Comparison of ENCODE assay signal across 8 cellular contexts in genomic region chr20:3239026-3239866, GRCh38. TPM values are rescaled to one million over a fixed set of nuclear protein-coding genes. Genes with fewer than 3 reads are reported as not detected.
A peak's percentile ranks its signal among the peaks of the same experiment; 100 is the strongest.
DNase-seq lines count a peak whose midpoint lies in the region; ATAC-seq and TF ChIP-seq lines count a peak whose summit lies in the region.

Gene SLC4A11 (minus strand): TSS chr20:3239190. CDS start chr20:3239137, 53 bp downstream.

- H3K9me3 Mint-ChIP-seq in activated naive CD8-positive, alpha-beta T cell treated with anti-CD3 and anti-CD28 coated beads, Interleukin-2, amount 10 ng/mL, durations not matched to agents 7 days and 5 days: no peaks in the 10 kb centered on the region

- TF ChIP-seq POLR2A in heart left ventricle (IDR thresholded peaks at IDR 0.05) (no peak), prostate gland (IDR thresholded peaks at IDR 0.05) (no peak)

- H3K27ac ChIP-seq in OCI-LY3 (ENCODE audit: low read length): no peak within 1 kb of the TSS
- H3K27ac ChIP-seq in heart left ventricle: peak within 1 kb of the TSS in 4 of 12 donors; percentile 8 to 38 (median 22)
- H3K27ac ChIP-seq in prostate gland: peak within 1 kb of the TSS; percentile 20 to 46

- ATAC-seq in HG02759 (IDR thresholded peaks at IDR 0.05; ENCODE audit: unreplicated experiment) (peak; percentile 61), heart left ventricle (peak in 3 of 4 donors; percentile 64 to 78 (median 66))
- ATAC-seq in activated naive CD8-positive, alpha-beta T cell treated with anti-CD3 and anti-CD28 coated beads, Interleukin-2, amount 10 ng/mL, durations not matched to agents 7 days and 5 days (ENCODE audit: low read depth): peak; percentile 67

- no peaks in the 10 kb centered on the region for H4K20me1 ChIP-seq in OCI-LY3 (ENCODE audit: insufficient read depth, low read length)

- peaks cover 9% of the 10 kb centered on the region for H3K4me1 Mint-ChIP-seq in activated naive CD8-positive, alpha-beta T cell treated with anti-CD3 and anti-CD28 coated beads, Interleukin-2, amount 10 ng/mL, durations not matched to agents 7 days and 5 days

- peak within 1 kb of the TSS; percentile 54 for H3K9ac ChIP-seq in OCI-LY3 (ENCODE audit: low read length)

- intact Hi-C loops in heart left ventricle (cut with DNase I): no loop called here
- intact Hi-C loops in prostate gland (cut with DNase I): no loop called here

- H3K27ac Mint-ChIP-seq in activated naive CD8-positive, alpha-beta T cell treated with anti-CD3 and anti-CD28 coated beads, Interleukin-2, amount 10 ng/mL, durations not matched to agents 7 days and 5 days: peak within 1 kb of the TSS; percentile 56

- peaks cover 58% of the 10 kb centered on the region for H3K27me3 Mint-ChIP-seq in activated naive CD8-positive, alpha-beta T cell treated with anti-CD3 and anti-CD28 coated beads, Interleukin-2, amount 10 ng/mL, durations not matched to agents 7 days and 5 days

- TF ChIP-seq CTCF in OCI-LY3 (IDR thresholded peaks at IDR 0.05; ENCODE audit: low read depth, low read length): no peak
- no peak for TF ChIP-seq CTCF in heart left ventricle (IDR thresholded peaks at IDR 0.05)
- TF ChIP-seq CTCF in prostate gland (IDR thresholded peaks at IDR 0.05): no peak

- H3K79me2 ChIP-seq in OCI-LY3 (ENCODE audit: low read length): no peaks in the 10 kb centered on the region

- H2AFZ ChIP-seq in OCI-LY3 (ENCODE audit: low read depth, low read length): peak within 1 kb of the TSS; percentile 81

- H3K4me3 ChIP-seq in OCI-LY3 (ENCODE audit: low read length): peak within 1 kb of the TSS; percentile 77
- H3K4me3 ChIP-seq in heart left ventricle: peak within 1 kb of the TSS; percentile 50 to 86 (median 66)
- H3K4me3 ChIP-seq in prostate gland: peak within 1 kb of the TSS; percentile 73 to 75

- POLR2A ChIA-PET in activated naive CD8-positive, alpha-beta T cell treated with anti-CD3 and anti-CD28 coated beads, Interleukin-2, amount 10 ng/mL, durations not matched to agents 7 days and 5 days (lab: Charles Lee): interaction anchor here (0.9 to 1.8 kb wide), 8 partner anchors 9 to 170 kb away, joined by 3 to 9 read pairs (median 3); partner anchors contain the start of gene ITPA

- 1% methylated on average over 47 to 107 of the region's 107 CpGs for WGBS in heart left ventricle, 4 donors
- whole genome bisulfite sequencing in prostate gland: 1% methylated on average over 79 of the region's 107 CpGs

- H3K4me1 ChIP-seq in OCI-LY3 (ENCODE audit: low read length) (peaks cover 5% of the 10 kb centered on the region), heart left ventricle (peaks cover 0 to 29% (median 17%) of the 10 kb centered on the region in 12 donors), prostate gland (replicated peaks) (peaks cover 5% of the 10 kb centered on the region)

- H3K36me3 ChIP-seq in OCI-LY3 (replicated peaks; ENCODE audit: low read depth, low read length): no peaks in the 10 kb centered on the region
- H3K36me3 ChIP-seq in heart left ventricle: no peaks in the 10 kb centered on the region
- H3K36me3 ChIP-seq in prostate gland: no peaks in the 10 kb centered on the region

- H3K4me3 Mint-ChIP-seq in activated naive CD8-positive, alpha-beta T cell treated with anti-CD3 and anti-CD28 coated beads, Interleukin-2, amount 10 ng/mL, durations not matched to agents 7 days and 5 days: peak within 1 kb of the TSS; percentile 93

- peak within 1 kb of the TSS; percentile 82 for H3K4me2 ChIP-seq in OCI-LY3 (ENCODE audit: low read length)

- DNase-seq in ELR (ENCODE audit: low read depth) (peak; percentile 76), heart left ventricle (peak; percentile 59 to 81 (median 63)), prostate gland (ENCODE audit: low spot score) (peak; percentile 58), cortex of kidney (lab: John Stamatoyannopoulos, UW) (no peak), NCI-H2107 treated with DMSO at 0.1 percent for 48 hours (lab: John Stamatoyannopoulos, UW; ENCODE audit: unreplicated experiment) (no peak)
- DNase-seq in activated naive CD8-positive, alpha-beta T cell treated with anti-CD3 and anti-CD28 coated beads, Interleukin-2, amount 10 ng/mL, durations not matched to agents 7 days and 5 days: peak; percentile 74

- H3K9me3 ChIP-seq in OCI-LY3 (ENCODE audit: insufficient read depth, low read length): no peaks in the 10 kb centered on the region
- H3K9me3 ChIP-seq in heart left ventricle: no peaks in the 10 kb centered on the region
- no peaks in the 10 kb centered on the region for H3K9me3 ChIP-seq in prostate gland

- H3K27me3 ChIP-seq in OCI-LY3 (ENCODE audit: low read depth, low read length) (peaks cover 24% of the 10 kb centered on the region), heart left ventricle (peaks cover 5 to 54% (median 38%) of the 10 kb centered on the region in 9 donors), prostate gland (replicated peaks; ENCODE audit: insufficient read depth) (no peaks in the 10 kb centered on the region)

- peaks cover 2% of the 10 kb centered on the region for H3K36me3 Mint-ChIP-seq in activated naive CD8-positive, alpha-beta T cell treated with anti-CD3 and anti-CD28 coated beads, Interleukin-2, amount 10 ng/mL, durations not matched to agents 7 days and 5 days

RNA-seq across cellular contexts. Expression of gene SLC4A11, which starts in this region (rescaled TPM):
- 1 to 10 TPM; 1.9 to 2.4 TPM for total RNA-seq in activated naive CD8-positive, alpha-beta T cell treated with anti-CD3 and anti-CD28 coated beads, Interleukin-2, amount 10 ng/mL, durations not matched to agents 7 days and 5 days
- total RNA-seq in heart left ventricle: 1 to 10 TPM in 1 of 9 donors, under 1 TPM in 7, not detected in 1; 0.11 to 1.0 (median 0.22) TPM
- under 1 TPM; 0.08 to 0.23 TPM for polyA plus RNA-seq in heart left ventricle
- 10 to 100 TPM in 1 of 2 donors, 1 to 10 TPM in 1; 9.2 to 12.7 TPM for total RNA-seq in prostate gland

Comparison
In these comparisons a context has a peak if more than half of its experiments do, and no peak if none do; other contexts are left out.
1. DNase-seq: peak in ELR (single experiment), activated naive CD8-positive, alpha-beta T cell treated with anti-CD3 and anti-CD28 coated beads, Interleukin-2, amount 10 ng/mL, durations not matched to agents 7 days and 5 days (single experiment), heart left ventricle (5 of 5) and prostate gland (single experiment); none in cortex of kidney (single experiment) and NCI-H2107 treated with DMSO at 0.1 percent for 48 hours (single experiment).
2. Peak in every context shown above with its lines, with median percentiles within 50 percentile points of each other: ATAC-seq and H3K4me3 ChIP-seq.